In genomic region chr9:137168907-137169763, GRCh38 we compare ENCODE assay signal across 1 cellular context.
A peak's percentile ranks its signal among the peaks of the same experiment; 100 is the strongest.
TF ChIP-seq lines count a peak whose summit lies in the region.

No MANE protein-coding gene starts in this region.

TF ChIP-seq in HepG2, 621 proteins besides CTCF, POLR2A, EP300 and RAD21 (continues in another document):
- TF ChIP-seq YEATS2 (CRISPR knock-in tag; IDR thresholded peaks at IDR 0.05; ENCODE audit: borderline replicate concordance) (peak; percentile 35; the same call in 1 of the 2 replicates), HNF4G (IDR thresholded peaks at IDR 0.05; ENCODE audit: borderline replicate concordance, low read depth, low read length) (no peak), HNF4G (CRISPR knock-in tag; IDR thresholded peaks at IDR 0.05; ENCODE audit: borderline replicate concordance, low read depth) (no peak), ZNF546 (CRISPR knock-in tag; conservative IDR thresholded peaks at IDR 0.05) (no peak; the same call in 1 of the 2 replicates), SPEN (CRISPR knock-in tag; IDR thresholded peaks at IDR 0.05; ENCODE audit: low read depth) (no peak), ZIK1 (CRISPR knock-in tag; IDR thresholded peaks at IDR 0.05; ENCODE audit: borderline replicate concordance, low read depth) (no peak), HES4 (CRISPR knock-in tag; IDR thresholded peaks at IDR 0.05; ENCODE audit: borderline replicate concordance) (no peak), E2F1 (CRISPR knock-in tag; IDR thresholded peaks at IDR 0.05) (peak; percentile 68), ZNF781 (CRISPR knock-in tag; IDR thresholded peaks at IDR 0.05; ENCODE audit: borderline replicate concordance, not compliant biosample characterization) (no peak), ZNF7 (CRISPR knock-in tag; IDR thresholded peaks at IDR 0.05) (no peak), ZNF629 (CRISPR knock-in tag; conservative IDR thresholded peaks at IDR 0.05) (no peak), WIZ (CRISPR knock-in tag; IDR thresholded peaks at IDR 0.05) (no peak), SIX4 (CRISPR knock-in tag; IDR thresholded peaks at IDR 0.05) (no peak), ZKSCAN5 (CRISPR knock-in tag; IDR thresholded peaks at IDR 0.05) (no peak), ZFP36L2 (CRISPR knock-in tag; IDR thresholded peaks at IDR 0.05) (no peak), SMAD1 (CRISPR knock-in tag; IDR thresholded peaks at IDR 0.05; ENCODE audit: borderline replicate concordance, low read depth) (no peak), RFXANK (CRISPR knock-in tag; IDR thresholded peaks at IDR 0.05) (no peak), HBP1 (CRISPR knock-in tag; IDR thresholded peaks at IDR 0.05; ENCODE audit: low read depth) (no peak), PHB2 (IDR thresholded peaks at IDR 0.05; ENCODE audit: partially characterized antibody) (no peak), SSRP1 (CRISPR knock-in tag; IDR thresholded peaks at IDR 0.05) (no peak), KDM4B (CRISPR knock-in tag; IDR thresholded peaks at IDR 0.05) (no peak), CEBPB (IDR thresholded peaks at IDR 0.05; ENCODE audit: borderline replicate concordance, low read depth, low read length) (no peak), ZFY (CRISPR knock-in tag; IDR thresholded peaks at IDR 0.05) (peak; percentile 50; the same call in 1 of the 2 replicates), MYC (CRISPR knock-in tag; IDR thresholded peaks at IDR 0.05; ENCODE audit: borderline replicate concordance) (peak; percentile 72), CENPX (CRISPR knock-in tag; IDR thresholded peaks at IDR 0.05) (no peak), CBX1 (IDR thresholded peaks at IDR 0.05; ENCODE audit: low read depth) (no peak), PHF20 (CRISPR knock-in tag; IDR thresholded peaks at IDR 0.05) (no peak), MEIS1 (CRISPR knock-in tag; IDR thresholded peaks at IDR 0.05; ENCODE audit: borderline replicate concordance) (no peak), HOXA9 (CRISPR knock-in tag; IDR thresholded peaks at IDR 0.05; ENCODE audit: borderline replicate concordance) (no peak), ZNF501 (CRISPR knock-in tag; IDR thresholded peaks at IDR 0.05) (no peak), ARNT2 (CRISPR knock-in tag; IDR thresholded peaks at IDR 0.05; ENCODE audit: low read depth) (peak; percentile 54; the same call in 1 of the 2 replicates), MATR3 (CRISPR knock-in tag; IDR thresholded peaks at IDR 0.05) (no peak), CHD2 (IDR thresholded peaks at IDR 0.05; ENCODE audit: low read depth, low read length) (no peak), PLRG1 (conservative IDR thresholded peaks at IDR 0.05) (no peak), ZNF431 (CRISPR knock-in tag; IDR thresholded peaks at IDR 0.05; ENCODE audit: borderline replicate concordance, low read depth) (no peak), ZNF766 (CRISPR knock-in tag; IDR thresholded peaks at IDR 0.05; ENCODE audit: borderline replicate concordance) (0 out of 2 replicates have a peak, but pooled peaks have one; percentile 65), FOXM1 (CRISPR knock-in tag; IDR thresholded peaks at IDR 0.05) (no peak), RBM22 (optimal IDR thresholded peaks at IDR 0.05; ENCODE audit: low read length) (no peak), ZNF839 (CRISPR knock-in tag; IDR thresholded peaks at IDR 0.05; ENCODE audit: borderline replicate concordance) (no peak), ZNF879 (CRISPR knock-in tag; IDR thresholded peaks at IDR 0.05) (no peak)
- TF ChIP-seq, protein P1, sequence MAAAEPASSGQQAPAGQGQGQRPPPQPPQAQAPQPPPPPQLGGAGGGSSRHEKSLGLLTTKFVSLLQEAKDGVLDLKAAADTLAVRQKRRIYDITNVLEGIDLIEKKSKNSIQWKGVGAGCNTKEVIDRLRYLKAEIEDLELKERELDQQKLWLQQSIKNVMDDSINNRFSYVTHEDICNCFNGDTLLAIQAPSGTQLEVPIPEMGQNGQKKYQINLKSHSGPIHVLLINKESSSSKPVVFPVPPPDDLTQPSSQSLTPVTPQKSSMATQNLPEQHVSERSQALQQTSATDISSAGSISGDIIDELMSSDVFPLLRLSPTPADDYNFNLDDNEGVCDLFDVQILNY (CRISPR knock-in tag; conservative IDR thresholded peaks at IDR 0.05), result no peak
- TF ChIP-seq, protein P2, sequence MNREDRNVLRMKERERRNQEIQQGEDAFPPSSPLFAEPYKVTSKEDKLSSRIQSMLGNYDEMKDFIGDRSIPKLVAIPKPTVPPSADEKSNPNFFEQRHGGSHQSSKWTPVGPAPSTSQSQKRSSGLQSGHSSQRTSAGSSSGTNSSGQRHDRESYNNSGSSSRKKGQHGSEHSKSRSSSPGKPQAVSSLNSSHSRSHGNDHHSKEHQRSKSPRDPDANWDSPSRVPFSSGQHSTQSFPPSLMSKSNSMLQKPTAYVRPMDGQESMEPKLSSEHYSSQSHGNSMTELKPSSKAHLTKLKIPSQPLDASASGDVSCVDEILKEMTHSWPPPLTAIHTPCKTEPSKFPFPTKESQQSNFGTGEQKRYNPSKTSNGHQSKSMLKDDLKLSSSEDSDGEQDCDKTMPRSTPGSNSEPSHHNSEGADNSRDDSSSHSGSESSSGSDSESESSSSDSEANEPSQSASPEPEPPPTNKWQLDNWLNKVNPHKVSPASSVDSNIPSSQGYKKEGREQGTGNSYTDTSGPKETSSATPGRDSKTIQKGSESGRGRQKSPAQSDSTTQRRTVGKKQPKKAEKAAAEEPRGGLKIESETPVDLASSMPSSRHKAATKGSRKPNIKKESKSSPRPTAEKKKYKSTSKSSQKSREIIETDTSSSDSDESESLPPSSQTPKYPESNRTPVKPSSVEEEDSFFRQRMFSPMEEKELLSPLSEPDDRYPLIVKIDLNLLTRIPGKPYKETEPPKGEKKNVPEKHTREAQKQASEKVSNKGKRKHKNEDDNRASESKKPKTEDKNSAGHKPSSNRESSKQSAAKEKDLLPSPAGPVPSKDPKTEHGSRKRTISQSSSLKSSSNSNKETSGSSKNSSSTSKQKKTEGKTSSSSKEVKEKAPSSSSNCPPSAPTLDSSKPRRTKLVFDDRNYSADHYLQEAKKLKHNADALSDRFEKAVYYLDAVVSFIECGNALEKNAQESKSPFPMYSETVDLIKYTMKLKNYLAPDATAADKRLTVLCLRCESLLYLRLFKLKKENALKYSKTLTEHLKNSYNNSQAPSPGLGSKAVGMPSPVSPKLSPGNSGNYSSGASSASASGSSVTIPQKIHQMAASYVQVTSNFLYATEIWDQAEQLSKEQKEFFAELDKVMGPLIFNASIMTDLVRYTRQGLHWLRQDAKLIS (CRISPR knock-in tag; IDR thresholded peaks at IDR 0.05), result no peak
- TF ChIP-seq, protein P3, sequence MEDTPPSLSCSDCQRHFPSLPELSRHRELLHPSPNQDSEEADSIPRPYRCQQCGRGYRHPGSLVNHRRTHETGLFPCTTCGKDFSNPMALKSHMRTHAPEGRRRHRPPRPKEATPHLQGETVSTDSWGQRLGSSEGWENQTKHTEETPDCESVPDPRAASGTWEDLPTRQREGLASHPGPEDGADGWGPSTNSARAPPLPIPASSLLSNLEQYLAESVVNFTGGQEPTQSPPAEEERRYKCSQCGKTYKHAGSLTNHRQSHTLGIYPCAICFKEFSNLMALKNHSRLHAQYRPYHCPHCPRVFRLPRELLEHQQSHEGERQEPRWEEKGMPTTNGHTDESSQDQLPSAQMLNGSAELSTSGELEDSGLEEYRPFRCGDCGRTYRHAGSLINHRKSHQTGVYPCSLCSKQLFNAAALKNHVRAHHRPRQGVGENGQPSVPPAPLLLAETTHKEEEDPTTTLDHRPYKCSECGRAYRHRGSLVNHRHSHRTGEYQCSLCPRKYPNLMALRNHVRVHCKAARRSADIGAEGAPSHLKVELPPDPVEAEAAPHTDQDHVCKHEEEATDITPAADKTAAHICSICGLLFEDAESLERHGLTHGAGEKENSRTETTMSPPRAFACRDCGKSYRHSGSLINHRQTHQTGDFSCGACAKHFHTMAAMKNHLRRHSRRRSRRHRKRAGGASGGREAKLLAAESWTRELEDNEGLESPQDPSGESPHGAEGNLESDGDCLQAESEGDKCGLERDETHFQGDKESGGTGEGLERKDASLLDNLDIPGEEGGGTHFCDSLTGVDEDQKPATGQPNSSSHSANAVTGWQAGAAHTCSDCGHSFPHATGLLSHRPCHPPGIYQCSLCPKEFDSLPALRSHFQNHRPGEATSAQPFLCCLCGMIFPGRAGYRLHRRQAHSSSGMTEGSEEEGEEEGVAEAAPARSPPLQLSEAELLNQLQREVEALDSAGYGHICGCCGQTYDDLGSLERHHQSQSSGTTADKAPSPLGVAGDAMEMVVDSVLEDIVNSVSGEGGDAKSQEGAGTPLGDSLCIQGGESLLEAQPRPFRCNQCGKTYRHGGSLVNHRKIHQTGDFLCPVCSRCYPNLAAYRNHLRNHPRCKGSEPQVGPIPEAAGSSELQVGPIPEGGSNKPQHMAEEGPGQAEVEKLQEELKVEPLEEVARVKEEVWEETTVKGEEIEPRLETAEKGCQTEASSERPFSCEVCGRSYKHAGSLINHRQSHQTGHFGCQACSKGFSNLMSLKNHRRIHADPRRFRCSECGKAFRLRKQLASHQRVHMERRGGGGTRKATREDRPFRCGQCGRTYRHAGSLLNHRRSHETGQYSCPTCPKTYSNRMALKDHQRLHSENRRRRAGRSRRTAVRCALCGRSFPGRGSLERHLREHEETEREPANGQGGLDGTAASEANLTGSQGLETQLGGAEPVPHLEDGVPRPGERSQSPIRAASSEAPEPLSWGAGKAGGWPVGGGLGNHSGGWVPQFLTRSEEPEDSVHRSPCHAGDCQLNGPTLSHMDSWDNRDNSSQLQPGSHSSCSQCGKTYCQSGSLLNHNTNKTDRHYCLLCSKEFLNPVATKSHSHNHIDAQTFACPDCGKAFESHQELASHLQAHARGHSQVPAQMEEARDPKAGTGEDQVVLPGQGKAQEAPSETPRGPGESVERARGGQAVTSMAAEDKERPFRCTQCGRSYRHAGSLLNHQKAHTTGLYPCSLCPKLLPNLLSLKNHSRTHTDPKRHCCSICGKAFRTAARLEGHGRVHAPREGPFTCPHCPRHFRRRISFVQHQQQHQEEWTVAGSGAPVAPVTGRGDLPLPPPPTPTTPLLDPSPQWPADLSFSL (CRISPR knock-in tag; IDR thresholded peaks at IDR 0.05), result no peak
- TF ChIP-seq, protein P4, sequence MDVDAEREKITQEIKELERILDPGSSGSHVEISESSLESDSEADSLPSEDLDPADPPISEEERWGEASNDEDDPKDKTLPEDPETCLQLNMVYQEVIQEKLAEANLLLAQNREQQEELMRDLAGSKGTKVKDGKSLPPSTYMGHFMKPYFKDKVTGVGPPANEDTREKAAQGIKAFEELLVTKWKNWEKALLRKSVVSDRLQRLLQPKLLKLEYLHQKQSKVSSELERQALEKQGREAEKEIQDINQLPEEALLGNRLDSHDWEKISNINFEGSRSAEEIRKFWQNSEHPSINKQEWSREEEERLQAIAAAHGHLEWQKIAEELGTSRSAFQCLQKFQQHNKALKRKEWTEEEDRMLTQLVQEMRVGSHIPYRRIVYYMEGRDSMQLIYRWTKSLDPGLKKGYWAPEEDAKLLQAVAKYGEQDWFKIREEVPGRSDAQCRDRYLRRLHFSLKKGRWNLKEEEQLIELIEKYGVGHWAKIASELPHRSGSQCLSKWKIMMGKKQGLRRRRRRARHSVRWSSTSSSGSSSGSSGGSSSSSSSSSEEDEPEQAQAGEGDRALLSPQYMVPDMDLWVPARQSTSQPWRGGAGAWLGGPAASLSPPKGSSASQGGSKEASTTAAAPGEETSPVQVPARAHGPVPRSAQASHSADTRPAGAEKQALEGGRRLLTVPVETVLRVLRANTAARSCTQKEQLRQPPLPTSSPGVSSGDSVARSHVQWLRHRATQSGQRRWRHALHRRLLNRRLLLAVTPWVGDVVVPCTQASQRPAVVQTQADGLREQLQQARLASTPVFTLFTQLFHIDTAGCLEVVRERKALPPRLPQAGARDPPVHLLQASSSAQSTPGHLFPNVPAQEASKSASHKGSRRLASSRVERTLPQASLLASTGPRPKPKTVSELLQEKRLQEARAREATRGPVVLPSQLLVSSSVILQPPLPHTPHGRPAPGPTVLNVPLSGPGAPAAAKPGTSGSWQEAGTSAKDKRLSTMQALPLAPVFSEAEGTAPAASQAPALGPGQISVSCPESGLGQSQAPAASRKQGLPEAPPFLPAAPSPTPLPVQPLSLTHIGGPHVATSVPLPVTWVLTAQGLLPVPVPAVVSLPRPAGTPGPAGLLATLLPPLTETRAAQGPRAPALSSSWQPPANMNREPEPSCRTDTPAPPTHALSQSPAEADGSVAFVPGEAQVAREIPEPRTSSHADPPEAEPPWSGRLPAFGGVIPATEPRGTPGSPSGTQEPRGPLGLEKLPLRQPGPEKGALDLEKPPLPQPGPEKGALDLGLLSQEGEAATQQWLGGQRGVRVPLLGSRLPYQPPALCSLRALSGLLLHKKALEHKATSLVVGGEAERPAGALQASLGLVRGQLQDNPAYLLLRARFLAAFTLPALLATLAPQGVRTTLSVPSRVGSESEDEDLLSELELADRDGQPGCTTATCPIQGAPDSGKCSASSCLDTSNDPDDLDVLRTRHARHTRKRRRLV (CRISPR knock-in tag; IDR thresholded peaks at IDR 0.05), result no peak
- TF ChIP-seq, protein P5, sequence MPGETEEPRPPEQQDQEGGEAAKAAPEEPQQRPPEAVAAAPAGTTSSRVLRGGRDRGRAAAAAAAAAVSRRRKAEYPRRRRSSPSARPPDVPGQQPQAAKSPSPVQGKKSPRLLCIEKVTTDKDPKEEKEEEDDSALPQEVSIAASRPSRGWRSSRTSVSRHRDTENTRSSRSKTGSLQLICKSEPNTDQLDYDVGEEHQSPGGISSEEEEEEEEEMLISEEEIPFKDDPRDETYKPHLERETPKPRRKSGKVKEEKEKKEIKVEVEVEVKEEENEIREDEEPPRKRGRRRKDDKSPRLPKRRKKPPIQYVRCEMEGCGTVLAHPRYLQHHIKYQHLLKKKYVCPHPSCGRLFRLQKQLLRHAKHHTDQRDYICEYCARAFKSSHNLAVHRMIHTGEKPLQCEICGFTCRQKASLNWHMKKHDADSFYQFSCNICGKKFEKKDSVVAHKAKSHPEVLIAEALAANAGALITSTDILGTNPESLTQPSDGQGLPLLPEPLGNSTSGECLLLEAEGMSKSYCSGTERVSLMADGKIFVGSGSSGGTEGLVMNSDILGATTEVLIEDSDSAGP (CRISPR knock-in tag; IDR thresholded peaks at IDR 0.05; ENCODE audit: borderline replicate concordance), result 0 out of 2 replicates have a peak, but pooled peaks have one; percentile 33
